ENCODE assay signal across 13 cellular contexts in genomic region chr5:39422036-39422606, GRCh38. TPM values are rescaled to one million over a fixed set of nuclear protein-coding genes. Genes with fewer than 3 reads are reported as not detected.
A peak's percentile ranks its signal among the peaks of the same experiment; 100 is the strongest.
DNase-seq lines count a peak whose midpoint lies in the region; ATAC-seq and TF ChIP-seq lines count a peak whose summit lies in the region.
"Had no signal": no experiment of that assay in that cellular context is flagged by ENCODE, and none has a peak within 500 bp of the region (broad histone marks: within the 10 kb centered on the region; RNA-seq: fewer than 3 reads in every experiment).

No MANE protein-coding gene starts in this region.

- H2BK120ac ChIP-seq in mesenchymal stem cell (ENCODE audit: low read depth, low read length): no peak overlapping the region

- peaks cover 2% of the 10 kb centered on the region for H3K79me1 ChIP-seq in mesenchymal stem cell (replicated peaks; ENCODE audit: low read length, poor library complexity, severe bottlenecking)

- H2AFZ ChIP-seq in mesenchymal stem cell (ENCODE audit: low read depth, low read length): no peak overlapping the region
- H2AFZ ChIP-seq: GM23338 had no signal

- no peaks in the 10 kb centered on the region for H3K27me3 ChIP-seq in MG63
- no peaks in the 10 kb centered on the region for H3K27me3 ChIP-seq in mesenchymal stem cell (ENCODE audit: control insufficient read depth in 1 of 2, insufficient read depth in 1 of 2, low read length in 2 of 2)
- no peaks in the 10 kb centered on the region for H3K27me3 ChIP-seq in thoracic aorta (replicated peaks; ENCODE audit: insufficient read depth)

- peaks cover 53% of the 10 kb centered on the region for H3K36me3 ChIP-seq in MG63
- H3K36me3 ChIP-seq in mesenchymal stem cell (ENCODE audit: control insufficient read depth in 1 of 2, insufficient read depth in 2 of 2, low read depth in 1 of 2, low read length in 2 of 2): peaks cover 0 to 34% of the 10 kb centered on the region in 2 experiments
- H3K36me3 ChIP-seq in thoracic aorta: no peaks in the 10 kb centered on the region

- peak overlapping the region in 1 of 2 experiments; percentile 50 for H3K18ac ChIP-seq in mesenchymal stem cell (ENCODE audit: low read depth in 1 of 2, low read length in 2 of 2)

- DNase-seq in MG63: no peak
- no peak for DNase-seq in coronary artery (ENCODE audit: low spot score)
- no peak for DNase-seq in mesenchymal stem cell
- no peak for DNase-seq in thoracic aorta (ENCODE audit: low spot score)
- no peak for DNase-seq in foreskin melanocyte
- no peak for DNase-seq in mesenteric fat pad (ENCODE audit: low spot score)
- DNase-seq in nucleus accumbens (lab: John Stamatoyannopoulos, UW): no peak
- DNase-seq: activated CD4-positive, alpha-beta T cell treated with anti-CD3 and anti-CD28 coated beads for 4 hours; activated naive CD4-positive, alpha-beta T cell treated with anti-CD3 and anti-CD28 coated beads, Interleukin-2, amount 50 U/mL, for 16 hours; NCI-H446 treated with DMSO at 0.1 percent for 48 hours had no signal

- no peak overlapping the region for H3K4ac ChIP-seq in mesenchymal stem cell (ENCODE audit: low read depth in 1 of 2, low read length in 2 of 2)

- peaks cover 11% of the 10 kb centered on the region for H3K4me1 ChIP-seq in mesenchymal stem cell (ENCODE audit: control insufficient read depth, insufficient read depth, low read depth, low read length)
- H3K4me1 ChIP-seq in thoracic aorta (ENCODE audit: control insufficient read depth in 1 of 2, low read depth in 2 of 2): peaks cover 40 to 67% of the 10 kb centered on the region in 2 donors

- H3K9me3 ChIP-seq in MG63: no peaks in the 10 kb centered on the region
- H3K9me3 ChIP-seq in mesenchymal stem cell (ENCODE audit: control insufficient read depth, low read length): no peaks in the 10 kb centered on the region
- H3K9me3 ChIP-seq in thoracic aorta: no peaks in the 10 kb centered on the region

- ATAC-seq in thoracic aorta (ENCODE audit: insufficient number of reproducible peaks, low FRiP score, low read depth) (no peak), HG02884 (IDR thresholded peaks at IDR 0.05; ENCODE audit: unreplicated experiment) (no peak)
- ATAC-seq: GM23338 had no signal

- TF ChIP-seq CTCF in coronary artery (IDR thresholded peaks at IDR 0.05): no peak
- no peak for TF ChIP-seq CTCF in thoracic aorta (IDR thresholded peaks at IDR 0.05)

- no peak overlapping the region for H3K23ac ChIP-seq in mesenchymal stem cell (ENCODE audit: low read length in 2 of 2)

- no peak overlapping the region for H2BK5ac ChIP-seq in mesenchymal stem cell (ENCODE audit: low read depth, low read length, poor library complexity, severe bottlenecking)

- no peak overlapping the region for H3K14ac ChIP-seq in mesenchymal stem cell (ENCODE audit: low read length in 2 of 2)

- H3K4me3 ChIP-seq in MG63 (peak overlapping the region; percentile 70), coronary artery (peak overlapping the region; percentile 87), mesenchymal stem cell (ENCODE audit: insufficient read depth in 1 of 2, low read depth in 1 of 2, low read length in 2 of 2) (peak overlapping the region in 1 of 2 experiments; percentile 93), thoracic aorta (peak overlapping the region; percentile 87)
- H3K4me3 ChIP-seq: GM23338 had no signal

- peak overlapping the region; percentile 82 to 90 for H3K27ac ChIP-seq in coronary artery
- H3K27ac ChIP-seq in mesenchymal stem cell (ENCODE audit: low read length, poor library complexity, severe bottlenecking): peak overlapping the region; percentile 98
- H3K27ac ChIP-seq in thoracic aorta: peak overlapping the region; percentile 66 to 78

- H4K8ac ChIP-seq in mesenchymal stem cell (ENCODE audit: low read length): no peak overlapping the region

- 89% methylated on average over 3 of the region's 3 CpGs for WGBS in mesenchymal stem cell

- peak overlapping the region; percentile 37 for H3K4me2 ChIP-seq in mesenchymal stem cell (ENCODE audit: low read length, poor library complexity, severe bottlenecking)
- H3K4me2 ChIP-seq: GM23338 had no signal

- H2BK12ac ChIP-seq in mesenchymal stem cell (ENCODE audit: low read length in 2 of 2): no peak overlapping the region

- H2BK15ac ChIP-seq in mesenchymal stem cell (ENCODE audit: low read depth, poor library complexity, severe bottlenecking): no peak overlapping the region

- H2AK5ac ChIP-seq in mesenchymal stem cell (ENCODE audit: low read length, severe bottlenecking): no peak overlapping the region

- no peak overlapping the region for H4K91ac ChIP-seq in mesenchymal stem cell (ENCODE audit: low read length)

- H3K9ac ChIP-seq in mesenchymal stem cell (ENCODE audit: low read length): peak overlapping the region; percentile 99

RNA-seq across cellular contexts. Expression of gene DAB2, which starts 2.7 kb away (rescaled TPM):
- total RNA-seq in MG63 (2014; rRNA removed; shearing (Covaris generic); ENCODE audit: low replicate concordance): 49.6 and 53.1 TPM in 2 replicates
- 87.8 TPM for polyA plus RNA-seq in mesenchymal stem cell (2013, experiment 1 of 2)
- 86.6 TPM for polyA plus RNA-seq in mesenchymal stem cell (2013, experiment 2 of 2)
- 100 to 1,000 TPM; 162 to 187 TPM for total RNA-seq in thoracic aorta
- 221 TPM for total RNA-seq in mesenteric fat pad

RNA-seq across cellular contexts. Expression of gene C9, which starts 57.8 kb away (rescaled TPM):
- not detected in 2 replicates for total RNA-seq in MG63 (2014; rRNA removed; shearing (Covaris generic); ENCODE audit: low replicate concordance)
- polyA plus RNA-seq in mesenchymal stem cell (2013, experiment 1 of 2): not detected
- polyA plus RNA-seq in mesenchymal stem cell (2013, experiment 2 of 2): not detected
- not detected for total RNA-seq in thoracic aorta
- total RNA-seq in mesenteric fat pad: not detected
- total RNA-seq: GM23338 had no signal
- polyA plus RNA-seq: esophagus, GM23338 had no signal
